In genomic region chr10:105197960-105198359, GRCh38 we compare ENCODE assay signal across 34 cellular contexts.
"Had no signal": no experiment of that assay in that cellular context is flagged by ENCODE, and none has a peak within 500 bp of the region (broad histone marks: within the 10 kb centered on the region; RNA-seq: fewer than 3 reads in every experiment).

No MANE protein-coding gene starts in this region.

- H3K36me3 ChIP-seq: MG63 had no signal

- H3K27me3 ChIP-seq: MG63 had no signal

- DNase-seq: Karpas-422, Kasumi-1, MG63, MM.1S, MV-4-11, NCI-H1048, NCI-H1092, NCI-H1092 treated with DMSO at 0.1 percent for 48 hours, NCI-H1105, NCI-H1105 treated with DMSO at 0.1 percent for 48 hours, NCI-H1417, NCI-H1417 treated with DMSO at 0.1 percent for 48 hours, NCI-H1436, NCI-H1436 treated with DMSO at 0.1 percent for 48 hours, NCI-H146, NCI-H1694, NCI-H1694 treated with DMSO at 0.1 percent for 48 hours, NCI-H187, NCI-H187 treated with DMSO at 0.1 percent for 48 hours, NCI-H1930, NCI-H2029, NCI-H2029 treated with DMSO at 0.1 percent for 48 hours, NCI-H2081, NCI-H2081 treated with DMSO at 0.1 percent for 48 hours, NCI-H2107, NCI-H2171, NCI-H2171 treated with DMSO at 0.1 percent for 48 hours, NCI-H2227 treated with DMSO at 0.1 percent for 48 hours, NCI-H226, NCI-H345, NCI-H446, NCI-H446 treated with DMSO at 0.1 percent for 48 hours, NCI-H510A, NCI-H510A treated with DMSO at 0.1 percent for 48 hours had no signal

- H3K9me3 ChIP-seq: MG63 had no signal

- H3K4me3 ChIP-seq: MG63 had no signal
